In the genomic region with DNA sequence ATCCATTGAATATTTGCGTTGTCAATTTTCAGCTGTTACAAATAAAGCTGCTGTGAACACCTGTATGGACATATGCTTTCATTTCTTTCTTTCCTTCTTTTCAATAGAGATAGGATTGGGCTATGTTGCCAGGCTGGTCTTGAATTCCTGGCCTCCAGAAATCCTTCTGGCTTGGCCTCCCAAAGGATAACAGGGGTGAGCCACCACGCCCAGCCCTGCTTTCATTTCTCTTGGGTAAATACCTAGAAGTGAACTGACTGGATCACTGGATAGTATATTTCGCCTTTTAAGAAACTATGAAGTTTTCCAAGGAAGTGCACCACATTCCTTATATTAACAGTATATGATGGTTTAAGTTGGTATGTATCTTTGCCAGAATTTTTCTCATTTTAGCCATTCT, we compare ENCODE assay signal across 15 cellular contexts. TPM values are rescaled to one million over a fixed set of nuclear protein-coding genes. Genes with fewer than 3 reads are reported as not detected.
A peak's percentile ranks its signal among the peaks of the same experiment; 100 is the strongest.
DNase-seq lines count a peak whose midpoint lies in the region; ATAC-seq and TF ChIP-seq lines count a peak whose summit lies in the region.
"Had no signal": no experiment of that assay in that cellular context is flagged by ENCODE, and none has a peak within 500 bp of the region (broad histone marks: within the 10 kb centered on the region; RNA-seq: fewer than 3 reads in every experiment).

No MANE protein-coding gene starts in this region.

- peaks cover 71 to 87% (median 73%) of the 10 kb centered on the region in 3 donors for H3K36me3 ChIP-seq in tibial artery

- H3K27ac Mint-ChIP-seq in IgD-negative memory B cell (peak overlapping the region in 2 of 3 donors; percentile 28 to 59), chondrocyte (ENCODE audit: unreplicated experiment) (no peak overlapping the region)
- H3K27ac Mint-ChIP-seq: B cell; CD8-positive, alpha-beta T cell had no signal

- H3K4me1 ChIP-seq in tibial artery, result no peaks in the 10 kb centered on the region
- H3K4me1 ChIP-seq: BLaER1 treated with 17β-estradiol and CSF1 and Interleukin-3, amounts not matched to agents 10 nM and 100 nM; HAP-1 had no signal

- H3K9me3 Mint-ChIP-seq in IgD-negative memory B cell (no peaks in the 10 kb centered on the region), chondrocyte (ENCODE audit: low read depth) (no peaks in the 10 kb centered on the region)
- H3K9me3 Mint-ChIP-seq: CD8-positive, alpha-beta T cell had no signal

- H3K27me3 Mint-ChIP-seq in IgD-negative memory B cell, result no peaks in the 10 kb centered on the region
- no peaks in the 10 kb centered on the region for H3K27me3 Mint-ChIP-seq in chondrocyte (ENCODE audit: low read depth)
- H3K27me3 Mint-ChIP-seq: B cell had no signal

- ATAC-seq in Right ventricle myocardium superior (ENCODE audit: poor library complexity) (no peak), HG03097 (IDR thresholded peaks at IDR 0.05; ENCODE audit: low FRiP score, unreplicated experiment) (no peak)
- ATAC-seq: CD8-positive, alpha-beta T cell had no signal

- no peak overlapping the region for H3K4me3 Mint-ChIP-seq in IgD-negative memory B cell
- H3K4me3 Mint-ChIP-seq in chondrocyte (ENCODE audit: unreplicated experiment), result no peak overlapping the region
- H3K4me3 Mint-ChIP-seq: B cell; CD8-positive, alpha-beta T cell had no signal

- intact Hi-C loops in Right ventricle myocardium superior (cut with DNase I) (no loop called here), cardiac septum (cut with DNase I) (no loop called here), posterior vena cava (cut with DNase I) (no loop called here), tibial artery (cut with DNase I; ENCODE audit: low total_unique reads) (no loop called here)

- TF ChIP-seq CTCF in chondrocyte (IDR thresholded peaks at IDR 0.05) (no peak), tibial artery (IDR thresholded peaks at IDR 0.05) (no peak)

- H3K36me3 Mint-ChIP-seq in IgD-negative memory B cell (peaks cover 7% of the 10 kb centered on the region), chondrocyte (ENCODE audit: low read depth) (peaks cover 15% of the 10 kb centered on the region)

- H3K4me1 Mint-ChIP-seq in IgD-negative memory B cell (peaks cover 0 to 1% (median 0%) of the 10 kb centered on the region in 3 donors), chondrocyte (ENCODE audit: low read depth) (no peaks in the 10 kb centered on the region)
- H3K4me1 Mint-ChIP-seq: B cell had no signal

- no peaks in the 10 kb centered on the region for H3K27me3 ChIP-seq in tibial artery
- H3K27me3 ChIP-seq: BLaER1 treated with 17β-estradiol and CSF1 and Interleukin-3, amounts not matched to agents 10 nM and 100 nM had no signal

- H3K4me3 ChIP-seq in tibial artery, result no peak overlapping the region
- H3K4me3 ChIP-seq: BLaER1 treated with 17β-estradiol and CSF1 and Interleukin-3, amounts not matched to agents 10 nM and 100 nM; HAP-1 had no signal

- no peaks in the 10 kb centered on the region for H3K9me3 ChIP-seq in tibial artery
- H3K9me3 ChIP-seq: BLaER1 treated with 17β-estradiol and CSF1 and Interleukin-3, amounts not matched to agents 10 nM and 100 nM; HAP-1 had no signal

- H3K27ac ChIP-seq in tibial artery, result no peak overlapping the region
- H3K27ac ChIP-seq: BLaER1 treated with 17β-estradiol and CSF1 and Interleukin-3, amounts not matched to agents 10 nM and 100 nM; HL-60 had no signal

- DNase-seq in Right ventricle myocardium superior, result peak; percentile 2
- DNase-seq in cardiac septum (ENCODE audit: low spot score), result no peak
- peak; percentile 2 for DNase-seq in chondrocyte (ENCODE audit: low spot score)
- peak; percentile 14 for DNase-seq in posterior vena cava (ENCODE audit: low spot score)
- DNase-seq in tibial artery, result no peak
- DNase-seq: Calu3; CD8-positive, alpha-beta T cell; DMS79 treated with DMSO at 0.1 percent for 48 hours; GF-D8 had no signal

RNA-seq across cellular contexts. Expression of gene EAPP, which starts 32.3 kb away (rescaled TPM):
- total RNA-seq in Right ventricle myocardium superior (17.8 TPM), cardiac septum (17.1 TPM), chondrocyte (22.8 to 27.9 TPM (median 27.0 TPM) in 3 replicates), posterior vena cava (10 to 100 TPM; 22.4 to 30.9 TPM)
- 107 TPM for polyA plus RNA-seq in IgD-negative memory B cell

RNA-seq across cellular contexts. Expression of gene SNX6, which starts 58.2 kb away (rescaled TPM):
- total RNA-seq in Right ventricle myocardium superior (66.9 TPM), cardiac septum (59.5 TPM), chondrocyte (72.6 to 93.5 TPM (median 91.7 TPM) in 3 replicates), posterior vena cava (10 to 100 TPM; 83.7 to 84.6 TPM)
- polyA plus RNA-seq in IgD-negative memory B cell, result 122 TPM

Comparison
In these comparisons a context has a peak if more than half of its experiments do, and no peak if none do; other contexts are left out.
1. DNase-seq: peak in Right ventricle myocardium superior (single experiment), chondrocyte (single experiment) and posterior vena cava (single experiment); none in cardiac septum (single experiment) and tibial artery (0 of 2).